17 cellular contexts compared by ENCODE assay signal in the genomic region with DNA sequence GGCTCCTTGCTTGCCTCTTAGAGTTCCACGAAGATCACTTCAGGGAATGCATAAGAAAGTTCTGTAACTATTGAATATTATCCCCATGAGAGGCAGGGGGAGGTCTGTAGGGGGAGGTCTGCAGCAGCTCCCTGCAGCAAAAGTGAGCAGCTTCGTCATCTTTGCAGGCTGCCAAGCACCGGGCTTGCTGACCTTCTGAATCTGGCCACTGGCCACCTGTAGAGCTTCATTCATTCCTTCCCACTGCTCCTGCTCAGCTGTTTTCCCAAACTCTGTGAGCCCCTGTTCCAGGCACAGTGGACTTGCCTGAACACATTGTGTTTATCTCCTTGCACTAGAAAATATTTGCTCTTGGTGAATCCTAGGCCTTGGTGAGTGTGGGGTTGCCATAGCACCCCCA.
A peak's percentile ranks its signal among the peaks of the same experiment; 100 is the strongest.
DNase-seq lines count a peak whose midpoint lies in the region; ATAC-seq, FAIRE-seq and TF ChIP-seq lines count a peak whose summit lies in the region.
"Had no signal": no experiment of that assay in that cellular context is flagged by ENCODE, and none has a peak within 500 bp of the region (broad histone marks: within the 10 kb centered on the region; RNA-seq: fewer than 3 reads in every experiment).

No MANE protein-coding gene starts in this region.

- H3K4me2 ChIP-seq in H9 (ENCODE audit: insufficient read depth, insufficient read length, low read length), result no peak overlapping the region
- H3K4me2 ChIP-seq in H1 (ENCODE audit: insufficient read depth in 1 of 2, low read depth in 2 of 2, low read length in 2 of 2), result no peak overlapping the region
- H3K4me2 ChIP-seq: BLaER1 treated with 17β-estradiol and CSF1 and Interleukin-3, amounts not matched to agents 10 nM and 100 nM had no signal

- no peaks in the 10 kb centered on the region for H3K79me1 ChIP-seq in H9 (ENCODE audit: insufficient read depth, low read depth, low read length, poor library complexity, severe bottlenecking)
- no peaks in the 10 kb centered on the region for H3K79me1 ChIP-seq in H1 (ENCODE audit: low read depth, low read length)

- no peak for TF ChIP-seq CTCF in H9 (conservative IDR thresholded peaks at IDR 0.05)
- TF ChIP-seq CTCF in H1 (IDR thresholded peaks at IDR 0.05; ENCODE audit: control extremely low read depth in 1 of 3, insufficient read depth in 1 of 3, low read depth in 1 of 3, low read length in 3 of 3), result no peak
- no peak for TF ChIP-seq CTCF in upper lobe of left lung (IDR thresholded peaks at IDR 0.05)

- H3K4me3 ChIP-seq in H1 (ENCODE audit: extremely low read depth in 1 of 4, insufficient read depth in 2 of 4, low read depth in 3 of 4, low read length in 4 of 4), result no peak overlapping the region
- no peak overlapping the region for H3K4me3 ChIP-seq in upper lobe of left lung
- H3K4me3 ChIP-seq: BLaER1 treated with 17β-estradiol and CSF1 and Interleukin-3, amounts not matched to agents 10 nM and 100 nM; GM12878; K562 had no signal

- TF ChIP-seq POLR2A in H1 (IDR thresholded peaks at IDR 0.05; ENCODE audit: control extremely low read depth in 1 of 2, low read depth in 2 of 2, low read length in 2 of 2), result no peak
- no peak for TF ChIP-seq POLR2A in upper lobe of left lung (IDR thresholded peaks at IDR 0.05)

- H3K79me2 ChIP-seq in H9 (ENCODE audit: insufficient read depth, low read length) (no peaks in the 10 kb centered on the region), H1 (ENCODE audit: control insufficient read depth in 1 of 2, insufficient read depth in 2 of 2, low read length in 2 of 2) (no peaks in the 10 kb centered on the region)

- H2AFZ ChIP-seq in H9 (ENCODE audit: low read length) (no peak overlapping the region), H1 (ENCODE audit: low read length) (peak overlapping the region; percentile 83; the same call in 1 of the 2 replicates)

- H2BK5ac ChIP-seq in H9 (ENCODE audit: insufficient read length, low read length), result no peak overlapping the region
- H2BK5ac ChIP-seq in H1 (ENCODE audit: low read depth, low read length), result 0 out of 2 replicates have a peak overlapping the region, but pooled peaks have one; percentile 1

- H3K4ac ChIP-seq in H9 (ENCODE audit: low read depth, low read length) (no peak overlapping the region), H1 (replicated peaks; ENCODE audit: insufficient read length, low read depth, low read length) (no peak overlapping the region)

- H3K4me1 ChIP-seq in H9 (ENCODE audit: insufficient read depth, low read length) (no peaks in the 10 kb centered on the region), H1 (replicated peaks in 1 of 4; ENCODE audit: control insufficient read depth in 3 of 4, insufficient read depth in 4 of 4, low read length in 3 of 4) (peaks cover 0 to 6% (median 2%) of the 10 kb centered on the region in 4 experiments; a peak in 2 of 7 replicates), upper lobe of left lung (no peaks in the 10 kb centered on the region)
- H3K4me1 ChIP-seq: BLaER1 treated with 17β-estradiol and CSF1 and Interleukin-3, amounts not matched to agents 10 nM and 100 nM had no signal

- H3K4me3 Mint-ChIP-seq in H9, result no peak overlapping the region
- H3K4me3 Mint-ChIP-seq: CD4-positive, CD25-positive, alpha-beta regulatory T cell had no signal

- H2BK15ac ChIP-seq in H9 (ENCODE audit: low read depth, low read length) (no peak overlapping the region), H1 (ENCODE audit: low read length) (no peak overlapping the region)

- H3K36me3 Mint-ChIP-seq in H9 (ENCODE audit: insufficient read depth in 1 of 3, low read depth in 3 of 3), result peaks cover 2 to 16% (median 4%) of the 10 kb centered on the region in 3 experiments; a peak in 5 of 7 replicates
- H3K36me3 Mint-ChIP-seq: CD4-positive, CD25-positive, alpha-beta regulatory T cell had no signal

- H4K5ac ChIP-seq in H9 (ENCODE audit: insufficient read length, low read depth, low read length) (no peak overlapping the region), H1 (ENCODE audit: insufficient read length, low read depth, low read length) (no peak overlapping the region)

- H4K8ac ChIP-seq in H9 (replicated peaks; ENCODE audit: insufficient read length, low read depth, low read length) (no peak overlapping the region), H1 (ENCODE audit: extremely low read depth, insufficient read depth, low read length) (no peak overlapping the region)

- TF ChIP-seq EP300 in H1 (IDR thresholded peaks at IDR 0.05; ENCODE audit: borderline replicate concordance in 1 of 2, low read depth in 2 of 2, low read length in 2 of 2), result no peak
- TF ChIP-seq EP300 in upper lobe of left lung (IDR thresholded peaks at IDR 0.05), result no peak

- CTCF ChIA-PET in H1 (lab: Charles Lee; ENCODE audit: partially characterized antibody), result interaction anchor here (0.7 to 0.9 kb wide), 2 partner anchors 17 to 278 kb away, joined by 3 read pairs; no protein-coding TSS in a partner anchor

- no peak overlapping the region for H3K27ac Mint-ChIP-seq in H9
- H3K27ac Mint-ChIP-seq: CD4-positive, CD25-positive, alpha-beta regulatory T cell had no signal

- H3K27me3 ChIP-seq in H9 (ENCODE audit: insufficient read depth, low read length), result no peaks in the 10 kb centered on the region
- H3K27me3 ChIP-seq in H1 (replicated peaks in 1 of 4; ENCODE audit: control insufficient read depth in 3 of 4, extremely low read depth in 1 of 4, insufficient read depth in 3 of 4, low read length in 3 of 4), result no peaks in the 10 kb centered on the region
- H3K27me3 ChIP-seq in upper lobe of left lung, result no peaks in the 10 kb centered on the region
- H3K27me3 ChIP-seq: BLaER1 treated with 17β-estradiol and CSF1 and Interleukin-3, amounts not matched to agents 10 nM and 100 nM had no signal

- H3K36me3 ChIP-seq in H1 (ENCODE audit: control insufficient read depth in 2 of 4, insufficient read depth in 4 of 4, low read length in 3 of 4) (no peaks in the 10 kb centered on the region; a peak in 1 of 8 replicates), upper lobe of left lung (no peaks in the 10 kb centered on the region)
- H3K36me3 ChIP-seq: BLaER1 treated with 17β-estradiol and CSF1 and Interleukin-3, amounts not matched to agents 10 nM and 100 nM had no signal

- H3K9ac ChIP-seq in H9 (ENCODE audit: extremely low read depth, insufficient read length, low read length) (no peak overlapping the region), H1 (replicated peaks in 1 of 4; ENCODE audit: extremely low read depth in 1 of 4, low read depth in 3 of 4, low read length in 3 of 4) (no peak overlapping the region)
- H3K9ac ChIP-seq: BLaER1 treated with 17β-estradiol and CSF1 and Interleukin-3, amounts not matched to agents 10 nM and 100 nM had no signal

- H3K56ac ChIP-seq in H9 (ENCODE audit: insufficient read length, low read depth, low read length) (no peak overlapping the region), H1 (replicated peaks; ENCODE audit: insufficient read length, low read depth, low read length) (no peak overlapping the region)

- H3K9me3 ChIP-seq in H9 (ENCODE audit: control insufficient read depth, low read depth, low read length) (peaks cover 6% of the 10 kb centered on the region), H1 (ENCODE audit: insufficient read depth in 2 of 2, low read depth in 1 of 2, low read length in 1 of 2) (peaks cover 4% of the 10 kb centered on the region in 2 experiments; a peak in 3 of 4 replicates), upper lobe of left lung (peaks cover 0 to 11% (median 0%) of the 10 kb centered on the region in 4 donors)

- H3K18ac ChIP-seq in H9 (ENCODE audit: insufficient read length, low read depth, low read length) (no peak overlapping the region), H1 (ENCODE audit: extremely low read depth, low read length) (peak overlapping the region; percentile 3)

- H4K91ac ChIP-seq in H9 (ENCODE audit: insufficient read length, low read depth, low read length) (no peak overlapping the region), H1 (replicated peaks; ENCODE audit: insufficient read length, low read length) (no peak overlapping the region)

- no peak overlapping the region for H3T11ph ChIP-seq in H9 (ENCODE audit: low read length)

- POLR2A ChIA-PET in H1 (lab: Charles Lee; ENCODE audit: partially characterized antibody), result no interaction called here

- no peak overlapping the region for H2BK12ac ChIP-seq in H9 (ENCODE audit: insufficient read length, low read depth, low read length)
- no peak overlapping the region for H2BK12ac ChIP-seq in H1 (ENCODE audit: low read depth, low read length)

- H3K14ac ChIP-seq in H9 (ENCODE audit: insufficient read depth, low read length), result no peak overlapping the region
- H3K14ac ChIP-seq in H1 (ENCODE audit: insufficient read length), result no peak overlapping the region

- no peaks in the 10 kb centered on the region for H3K23me2 ChIP-seq in H9 (ENCODE audit: insufficient read length, low read depth, low read length, poor library complexity, severe bottlenecking)
- no peaks in the 10 kb centered on the region for H3K23me2 ChIP-seq in H1 (ENCODE audit: low read depth, low read length)

- H2BK20ac ChIP-seq in H9 (ENCODE audit: low read depth, low read length, poor library complexity, severe bottlenecking) (peak overlapping the region; percentile 65), H1 (ENCODE audit: low read length) (no peak overlapping the region; the same call in 1 of the 2 replicates)

- WGBS in H9 (ENCODE audit: extremely low coverage, insufficient read length, low lambda C conversion rate), result no CpG with 5 or more reads among the region's 3 CpGs
- WGBS in H1 (ENCODE audit: extremely low coverage in 1 of 2, insufficient coverage in 1 of 2, insufficient read length in 1 of 2, insufficient replicate concordance in 2 of 2, low coverage in 1 of 2, low lambda C conversion rate in 2 of 2, missing lambda C conversion rate in 1 of 2), 2 experiments, result 70% methylated on average over 3 of the region's 3 CpGs; no CpG with 5 or more reads in 1 of the 2 experiments
- WGBS in upper lobe of left lung, 2 donors, result 47 to 68% methylated on average over 3 of the region's 3 CpGs

- H4K20me1 ChIP-seq in H9 (ENCODE audit: control insufficient read depth, insufficient read depth, insufficient read length) (no peaks in the 10 kb centered on the region), H1 (replicated peaks in 1 of 2; ENCODE audit: control insufficient read depth in 1 of 2, insufficient read depth in 2 of 2, low read length in 2 of 2) (no peaks in the 10 kb centered on the region)
- H4K20me1 ChIP-seq: BLaER1 treated with 17β-estradiol and CSF1 and Interleukin-3, amounts not matched to agents 10 nM and 100 nM had no signal

- H2BK120ac ChIP-seq in H9 (ENCODE audit: low read depth, low read length, poor library complexity, severe bottlenecking) (no peak overlapping the region), H1 (replicated peaks; ENCODE audit: low read depth, low read length) (no peak overlapping the region)

- H3K27me3 Mint-ChIP-seq in H9 (ENCODE audit: low read depth), result peaks cover 2% of the 10 kb centered on the region
- H3K27me3 Mint-ChIP-seq: CD4-positive, CD25-positive, alpha-beta regulatory T cell had no signal

- DNase-seq in Right ventricle myocardium superior (no peak), Right ventricle myocardium inferior (ENCODE audit: missing footprints) (no peak), H9 (no peak), H1 (ENCODE audit: low read depth in 1 of 2, low spot score in 2 of 2) (no peak), posterior vena cava (ENCODE audit: low spot score) (peak; percentile 81), upper lobe of left lung (no peak), retina (no peak)
- DNase-seq: ACHN; CD4-positive, CD25-positive, alpha-beta regulatory T cell; DMS79; GOT3; HCEC 1CT had no signal

- H3K27ac ChIP-seq in H9 (ENCODE audit: insufficient read length, low read depth, low read length), result no peak overlapping the region
- no peak overlapping the region for H3K27ac ChIP-seq in H1 (ENCODE audit: low read depth, low read length)
- no peak overlapping the region for H3K27ac ChIP-seq in upper lobe of left lung
- H3K27ac ChIP-seq: BLaER1 treated with 17β-estradiol and CSF1 and Interleukin-3, amounts not matched to agents 10 nM and 100 nM; HL-60 had no signal

- H3K4me1 Mint-ChIP-seq in H9, result peaks cover 7 to 10% of the 10 kb centered on the region in 2 experiments
- H3K4me1 Mint-ChIP-seq: CD4-positive, CD25-positive, alpha-beta regulatory T cell had no signal

- H2AK5ac ChIP-seq in H9 (ENCODE audit: insufficient read length, low read length) (no peak overlapping the region), H1 (ENCODE audit: low read depth, low read length) (no peak overlapping the region)

- intact Hi-C loops in Right ventricle myocardium superior (cut with DNase I), result no loop called here
- intact Hi-C loops in Right ventricle myocardium inferior (cut with DNase I), result no loop called here
- intact Hi-C loops in posterior vena cava (cut with DNase I), result no loop called here

- FAIRE-seq in H1 (lab: Jason Lieb, UNC), result no peak
- FAIRE-seq: GM12878, GM18507, K562 had no signal

- peak in 1 of 2 experiments; percentile 0; a peak in 1 of 4 replicates for TF ChIP-seq RAD21 in H1 (IDR thresholded peaks at IDR 0.05 in 1 of 2, conservative IDR thresholded peaks at IDR 0.05 in 1 of 2; ENCODE audit: low read depth in 2 of 2, low read length in 2 of 2)

- peaks cover 10 to 14% of the 10 kb centered on the region in 2 experiments; a peak in 4 of 5 replicates for H3K9me3 Mint-ChIP-seq in H9

- H3K23ac ChIP-seq in H9 (ENCODE audit: insufficient read length, low read depth, low read length) (no peak overlapping the region), H1 (ENCODE audit: insufficient read length) (no peak overlapping the region)

- ATAC-seq in Right ventricle myocardium superior (ENCODE audit: poor library complexity) (peak; percentile 66), Right ventricle myocardium inferior (no peak), upper lobe of left lung (ENCODE audit: low FRiP score in 2 of 2) (no peak)
- ATAC-seq: GM12878, K562 had no signal
